Comparison of ENCODE assay signal across 8 cellular contexts in genomic region chr13:93227280-93227905, GRCh38. TPM values are rescaled to one million over a fixed set of nuclear protein-coding genes. Genes with fewer than 3 reads are reported as not detected.
DNase-seq lines count a peak whose midpoint lies in the region; ATAC-seq and TF ChIP-seq lines count a peak whose summit lies in the region.

No MANE protein-coding gene starts in this region.

- H3K9me3 ChIP-seq in HUES48 (ENCODE audit: control insufficient read depth, insufficient read depth, low read length) (no peaks in the 10 kb centered on the region), SJCRH30 (replicated peaks) (no peaks in the 10 kb centered on the region), psoas muscle (no peaks in the 10 kb centered on the region)

- peak overlapping the region; percentile 91 for H2AFZ ChIP-seq in ACC112 (ENCODE audit: low read length, unreplicated experiment)

- H3K9ac ChIP-seq in HUES48 (ENCODE audit: low read depth, low read length), result peak overlapping the region; percentile 75

- ATAC-seq in psoas muscle, result peak in 3 of 4 donors; percentile 22 to 33 (median 30)
- ATAC-seq in HG03196 (IDR thresholded peaks at IDR 0.05; ENCODE audit: unreplicated experiment), result no peak
- no peak for ATAC-seq in HG02870 (IDR thresholded peaks at IDR 0.05; ENCODE audit: unreplicated experiment)

- H3K4me1 ChIP-seq in ACC112 (ENCODE audit: control insufficient read depth, insufficient read depth, low read length, unreplicated experiment) (peaks cover 21% of the 10 kb centered on the region), HUES48 (ENCODE audit: control insufficient read depth, insufficient read depth, low read length) (peaks cover 64% of the 10 kb centered on the region), SJCRH30 (peaks cover 8% of the 10 kb centered on the region), psoas muscle (no peaks in the 10 kb centered on the region)

- peaks cover 17% of the 10 kb centered on the region for H3K79me2 ChIP-seq in ACC112 (ENCODE audit: control insufficient read depth, insufficient read depth, low read length, unreplicated experiment)

- DNase-seq in SJCRH30 (peak; percentile 55 to 73), head of caudate nucleus (peak in 34 of 42 donors; percentile 7 to 65 (median 37)), psoas muscle (peak; percentile 34 to 50), CD1c-positive myeloid dendritic cell (ENCODE audit: extremely low spot score) (no peak)

- peak overlapping the region; percentile 92 for H3K4me3 ChIP-seq in ACC112 (ENCODE audit: low read depth, low read length)
- H3K4me3 ChIP-seq in HUES48 (ENCODE audit: low read depth, low read length), result peak overlapping the region; percentile 96
- H3K4me3 ChIP-seq in SJCRH30, result peak overlapping the region; percentile 71
- peak overlapping the region; percentile 59 for H3K4me3 ChIP-seq in psoas muscle

- TF ChIP-seq CTCF in psoas muscle (IDR thresholded peaks at IDR 0.05), result no peak

- no peaks in the 10 kb centered on the region for H3K36me3 ChIP-seq in ACC112 (ENCODE audit: insufficient read depth, low read length)
- no peaks in the 10 kb centered on the region for H3K36me3 ChIP-seq in HUES48 (ENCODE audit: control insufficient read depth, insufficient read depth, low read length)
- no peaks in the 10 kb centered on the region for H3K36me3 ChIP-seq in SJCRH30
- no peaks in the 10 kb centered on the region for H3K36me3 ChIP-seq in psoas muscle (ENCODE audit: insufficient read depth in 1 of 2, low read depth in 1 of 2)

- 0 to 1% (median 0%) methylated on average over 45 to 56 of the region's 56 CpGs for WGBS in psoas muscle, 3 donors

- peak overlapping the region; percentile 83 for H3K27ac ChIP-seq in ACC112 (ENCODE audit: low read depth, low read length)
- peak overlapping the region; percentile 89 for H3K27ac ChIP-seq in HUES48 (ENCODE audit: low read depth, low read length)
- peak overlapping the region; percentile 88 for H3K27ac ChIP-seq in SJCRH30
- peak overlapping the region; percentile 9 for H3K27ac ChIP-seq in psoas muscle

- H3K27me3 ChIP-seq in ACC112 (ENCODE audit: insufficient read depth, low read length) (no peaks in the 10 kb centered on the region), HUES48 (ENCODE audit: control insufficient read depth, insufficient read depth, low read length) (peaks cover 12% of the 10 kb centered on the region; the same call in 1 of the 2 replicates), SJCRH30 (no peaks in the 10 kb centered on the region), psoas muscle (ENCODE audit: insufficient read depth in 3 of 3, low read length in 2 of 3) (peaks cover 0 to 35% (median 4%) of the 10 kb centered on the region in 3 donors)

- intact Hi-C loops in head of caudate nucleus (cut with DNase I) (no loop called here), psoas muscle (cut with DNase I) (no loop called here)

RNA-seq across cellular contexts. Expression of gene GPC6, which starts 0.8 kb away (rescaled TPM):
- 19.5 and 21.1 TPM in 2 replicates for total RNA-seq in SJCRH30 (2014; rRNA removed; shearing (Covaris generic))
- total RNA-seq in psoas muscle, result 1 to 10 TPM in 1 of 4 donors, under 1 TPM in 3; 0.17 to 3.7 (median 0.57) TPM
- under 1 TPM; 0.07 to 0.70 (median 0.20) TPM for polyA plus RNA-seq in psoas muscle

Comparison
In these comparisons a context has a peak if more than half of its experiments do, and no peak if none do; other contexts are left out.
1. H3K27ac ChIP-seq: peak in every context shown above with its lines; median percentile 89 in HUES48; 88 in SJCRH30; 83 in ACC112; 9 in psoas muscle.
2. ATAC-seq: peak in psoas muscle (3 of 4); none in HG03196 (single experiment) and HG02870 (single experiment).
3. Peak in every context shown above with its lines, with median percentiles within 50 percentile points of each other: H3K4me3 ChIP-seq.